In the genomic region with DNA sequence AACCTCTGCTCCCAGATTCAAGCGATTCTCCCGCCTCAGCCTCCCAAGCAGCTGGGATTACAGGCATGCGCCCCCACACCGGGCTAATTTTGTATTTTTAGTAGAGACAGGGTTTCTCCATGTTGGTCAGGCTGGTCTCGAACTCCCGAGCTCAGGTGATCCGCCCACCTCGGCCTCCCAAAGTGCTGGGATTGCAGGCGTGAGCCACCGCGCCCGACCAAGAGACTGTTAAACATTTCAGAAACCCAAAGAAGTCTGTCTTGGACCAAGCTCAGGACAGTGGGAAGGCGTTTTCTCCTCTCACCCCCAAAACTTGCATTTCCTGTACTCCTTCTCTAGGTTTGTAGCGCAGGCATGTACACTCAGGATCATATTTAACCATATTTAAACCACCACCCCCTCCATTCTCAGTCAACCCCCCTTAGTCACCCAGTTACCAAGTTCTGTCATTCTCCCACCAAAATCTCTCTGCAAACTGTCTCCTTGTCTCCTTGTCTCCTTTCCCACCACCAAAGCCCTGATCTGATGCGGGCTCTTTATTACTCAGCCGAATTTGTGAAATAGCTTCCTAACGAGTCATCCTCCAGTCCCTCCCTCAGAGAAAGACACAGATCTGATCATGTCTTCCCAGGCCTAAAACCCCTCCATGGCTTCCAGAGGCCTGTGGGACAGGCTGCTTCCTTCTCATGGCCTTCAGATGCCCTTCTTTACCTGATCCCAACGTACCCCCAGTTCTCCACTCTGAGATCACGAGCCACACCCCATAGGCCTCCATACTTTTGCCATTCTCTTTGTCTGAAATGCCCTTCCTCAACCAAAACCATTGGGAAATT, we compare ENCODE assay signal across 8 cellular contexts. TPM values are rescaled to one million over a fixed set of nuclear protein-coding genes. Genes with fewer than 3 reads are reported as not detected.
DNase-seq lines count a peak whose midpoint lies in the region; ATAC-seq and TF ChIP-seq lines count a peak whose summit lies in the region.

No MANE protein-coding gene starts in this region.

- no peak overlapping the region for H3K27ac ChIP-seq in esophagus squamous epithelium

- peaks cover 0 to 11% (median 4%) of the 10 kb centered on the region in 3 donors for H3K4me1 ChIP-seq in esophagus squamous epithelium

- no peaks in the 10 kb centered on the region for H3K36me3 Mint-ChIP-seq in nephron progenitor cell (ENCODE audit: low read depth)

- H3K4me3 ChIP-seq in esophagus squamous epithelium, result no peak overlapping the region

- H3K9me3 ChIP-seq in esophagus squamous epithelium, result no peaks in the 10 kb centered on the region

- ATAC-seq in GM21786 (IDR thresholded peaks at IDR 0.05; ENCODE audit: unreplicated experiment) (no peak), HG02623 (IDR thresholded peaks at IDR 0.05; ENCODE audit: unreplicated experiment) (no peak)

- H3K27me3 Mint-ChIP-seq in nephron progenitor cell (ENCODE audit: low read depth, poor library complexity), result no peaks in the 10 kb centered on the region

- peak; percentile 99 for DNase-seq in EL
- peak; percentile 59 for DNase-seq in MV-4-11 (lab: John Stamatoyannopoulos, UW)
- peak; percentile 86 for DNase-seq in dedifferentiated amniotic fluid mesenchymal stem cell (ENCODE audit: extremely low spot score)
- DNase-seq in nephron progenitor cell, result no peak
- no peak for DNase-seq in esophagus squamous epithelium (lab: John Stamatoyannopoulos, UW)
- no peak for DNase-seq in anterior cingulate cortex (lab: John Stamatoyannopoulos, UW)

- WGBS in esophagus squamous epithelium, 2 donors, result 64 to 72% methylated on average over 12 to 17 of the region's 19 CpGs

- H3K4me3 Mint-ChIP-seq in nephron progenitor cell, result no peak overlapping the region

- no peaks in the 10 kb centered on the region for H3K9me3 Mint-ChIP-seq in nephron progenitor cell

- no peaks in the 10 kb centered on the region for H3K27me3 ChIP-seq in esophagus squamous epithelium

- peaks cover 71% of the 10 kb centered on the region for H3K4me1 Mint-ChIP-seq in nephron progenitor cell

- peak overlapping the region; percentile 3 for H3K27ac Mint-ChIP-seq in nephron progenitor cell

- no peaks in the 10 kb centered on the region for H3K36me3 ChIP-seq in esophagus squamous epithelium

- TF ChIP-seq CTCF in nephron progenitor cell (IDR thresholded peaks at IDR 0.05), result no peak
- TF ChIP-seq CTCF in esophagus squamous epithelium (IDR thresholded peaks at IDR 0.05), result no peak

- TF ChIP-seq POLR2A in esophagus squamous epithelium (IDR thresholded peaks at IDR 0.05), result no peak

- intact Hi-C loops in esophagus squamous epithelium (cut with DNase I), result no loop called here

RNA-seq across cellular contexts. Expression of a gene that starts 29.0 kb away (rescaled TPM):
- 1 to 10 TPM in 1 of 4 donors, under 1 TPM in 3; 0.13 to 2.1 (median 0.63) TPM for total RNA-seq in esophagus squamous epithelium

Comparison
In these comparisons a context has a peak if more than half of its experiments do, and no peak if none do; other contexts are left out.
1. DNase-seq: peak in EL (single experiment), MV-4-11 (single experiment) and dedifferentiated amniotic fluid mesenchymal stem cell (single experiment); none in nephron progenitor cell (single experiment), esophagus squamous epithelium (single experiment) and anterior cingulate cortex (0 of 58).